In genomic region chr2:4029081-4029480, GRCh38 we compare ENCODE assay signal across 3 cellular contexts.
"Had no signal": no experiment of that assay in that cellular context is flagged by ENCODE, and none has a peak within 500 bp of the region (broad histone marks: within the 10 kb centered on the region; RNA-seq: fewer than 3 reads in every experiment).

No MANE protein-coding gene starts in this region.

- H3K4me3 ChIP-seq: GM12878 had no signal

- ATAC-seq: GM12878 had no signal

- DNase-seq: GDM1, GF-D8 had no signal
